In the genomic region with DNA sequence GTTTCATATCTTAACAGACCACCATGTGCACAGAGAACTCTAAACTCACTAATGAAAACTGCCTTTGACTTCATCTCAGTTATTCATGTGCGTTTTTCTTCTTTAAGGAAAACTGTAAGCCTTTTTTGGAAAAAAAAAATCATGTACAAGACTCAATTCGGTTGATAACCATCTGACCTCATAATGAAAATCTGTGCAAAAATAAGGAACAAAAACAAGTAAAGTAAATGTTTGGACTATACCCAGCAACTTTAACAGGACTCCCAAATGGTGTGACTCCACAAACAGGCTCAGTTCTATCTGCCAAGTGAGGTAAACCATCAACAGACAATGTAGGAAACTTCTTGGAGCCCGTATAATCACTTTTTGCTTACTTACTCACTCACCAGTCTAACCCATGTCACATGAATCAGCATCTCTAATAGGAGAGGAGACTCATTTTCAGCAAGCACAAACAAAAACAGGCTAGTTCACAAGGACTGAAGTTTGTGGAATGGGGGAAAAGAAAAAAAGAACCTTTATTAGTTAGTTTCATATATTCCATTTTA, we compare ENCODE assay signal across 13 cellular contexts. TPM values are rescaled to one million over a fixed set of nuclear protein-coding genes. Genes with fewer than 3 reads are reported as not detected.
A peak's percentile ranks its signal among the peaks of the same experiment; 100 is the strongest.
DNase-seq lines count a peak whose midpoint lies in the region; ATAC-seq and TF ChIP-seq lines count a peak whose summit lies in the region.
"Had no signal": no experiment of that assay in that cellular context is flagged by ENCODE, and none has a peak within 500 bp of the region (broad histone marks: within the 10 kb centered on the region; RNA-seq: fewer than 3 reads in every experiment).

No MANE protein-coding gene starts in this region.

- no peak overlapping the region for H3K4me3 Mint-ChIP-seq in naive thymus-derived CD4-positive, alpha-beta T cell
- H3K4me3 Mint-ChIP-seq: memory B cell had no signal

- no peaks in the 10 kb centered on the region for H3K36me3 Mint-ChIP-seq in naive thymus-derived CD4-positive, alpha-beta T cell
- H3K36me3 Mint-ChIP-seq: memory B cell had no signal

- H2AFZ ChIP-seq in osteoblast (ENCODE audit: low read length): no peak overlapping the region

- intact Hi-C loops in naive thymus-derived CD4-positive, alpha-beta T cell (cut with micrococcal nuclease): no loop called here

- H3K4me1 ChIP-seq in osteoblast (ENCODE audit: insufficient read depth, low read length): peaks cover 40% of the 10 kb centered on the region
- H3K4me1 ChIP-seq in naive thymus-derived CD4-positive, alpha-beta T cell (ENCODE audit: control insufficient read depth in 2 of 2, insufficient read depth in 2 of 2, low read length in 2 of 2): no peaks in the 10 kb centered on the region

- H3K79me2 ChIP-seq in osteoblast (ENCODE audit: insufficient read depth, low read length): no peaks in the 10 kb centered on the region

- H4K20me1 ChIP-seq in osteoblast (ENCODE audit: insufficient read depth, low read length): no peaks in the 10 kb centered on the region

- CTCF ChIA-PET in naive thymus-derived CD4-positive, alpha-beta T cell (lab: Charles Lee): no interaction called here

- H3K27me3 ChIP-seq in osteoblast (ENCODE audit: insufficient read depth, low read length): no peaks in the 10 kb centered on the region
- H3K27me3 ChIP-seq in naive thymus-derived CD4-positive, alpha-beta T cell (ENCODE audit: control insufficient read depth in 2 of 2, insufficient read depth in 2 of 2, low read length in 2 of 2): no peaks in the 10 kb centered on the region
- H3K27me3 ChIP-seq: tibial artery had no signal

- peak overlapping the region; percentile 60 for H3K27ac ChIP-seq in osteoblast (ENCODE audit: low read depth, low read length)
- no peak overlapping the region for H3K27ac ChIP-seq in naive thymus-derived CD4-positive, alpha-beta T cell (ENCODE audit: low read depth, low read length)
- H3K27ac ChIP-seq: C4-2B had no signal

- no peak for ATAC-seq in omental fat pad (ENCODE audit: low FRiP score)
- ATAC-seq in HG03432 (IDR thresholded peaks at IDR 0.05; ENCODE audit: unreplicated experiment): no peak
- no peak for ATAC-seq in naive thymus-derived CD4-positive, alpha-beta T cell

- no peak overlapping the region for H3K4me2 ChIP-seq in osteoblast (ENCODE audit: insufficient read depth, low read length)

- POLR2A ChIA-PET in naive thymus-derived CD4-positive, alpha-beta T cell (lab: Charles Lee): no interaction called here

- H3K27me3 Mint-ChIP-seq in naive thymus-derived CD4-positive, alpha-beta T cell: no peaks in the 10 kb centered on the region
- H3K27me3 Mint-ChIP-seq: memory B cell had no signal

- no peaks in the 10 kb centered on the region for H3K9me3 Mint-ChIP-seq in naive thymus-derived CD4-positive, alpha-beta T cell
- H3K9me3 Mint-ChIP-seq: memory B cell had no signal

- no peaks in the 10 kb centered on the region for H3K9me3 ChIP-seq in osteoblast (ENCODE audit: low read depth, low read length)
- no peaks in the 10 kb centered on the region for H3K9me3 ChIP-seq in naive thymus-derived CD4-positive, alpha-beta T cell (ENCODE audit: control insufficient read depth in 2 of 3, low read length in 3 of 3)
- H3K9me3 ChIP-seq: tibial artery had no signal

- H3K27ac Mint-ChIP-seq in naive thymus-derived CD4-positive, alpha-beta T cell: no peak overlapping the region
- H3K27ac Mint-ChIP-seq: memory B cell had no signal

- TF ChIP-seq CTCF in epithelial cell of esophagus (IDR thresholded peaks at IDR 0.05; ENCODE audit: insufficient read depth, low read depth, low read length, missing control alignments): no peak
- no peak for TF ChIP-seq CTCF in osteoblast (IDR thresholded peaks at IDR 0.05; ENCODE audit: extremely low read depth, low read depth, low read length)
- no peak for TF ChIP-seq CTCF in omental fat pad (IDR thresholded peaks at IDR 0.05)

- DNase-seq in ELR (ENCODE audit: low read depth) (peak; percentile 68), RPMI7951 (ENCODE audit: low read depth) (peak; percentile 58), epithelial cell of esophagus (ENCODE audit: low read depth) (peak; percentile 83), osteoblast (ENCODE audit: insufficient read length, low spot score, missing footprints) (no peak), omental fat pad (ENCODE audit: low spot score) (no peak)
- DNase-seq in activated effector memory CD4-positive, alpha-beta T cell treated with anti-CD3 and anti-CD28 coated beads, Interleukin-2, amount 50 U/mL, for 16 hours: no peak
- no peak for DNase-seq in naive thymus-derived CD4-positive, alpha-beta T cell
- DNase-seq: NCI-H1694, tibial artery had no signal

- H3K4me3 ChIP-seq in epithelial cell of esophagus (ENCODE audit: low read length): no peak overlapping the region
- no peak overlapping the region for H3K4me3 ChIP-seq in osteoblast (ENCODE audit: insufficient read depth, low read length)
- H3K4me3 ChIP-seq in naive thymus-derived CD4-positive, alpha-beta T cell (ENCODE audit: low read length): no peak overlapping the region
- H3K4me3 ChIP-seq: tibial artery had no signal

- H3K4me1 Mint-ChIP-seq in naive thymus-derived CD4-positive, alpha-beta T cell: peaks cover 0 to 3% (median 0%) of the 10 kb centered on the region in 7 donors
- H3K4me1 Mint-ChIP-seq: memory B cell had no signal

- H3K36me3 ChIP-seq in osteoblast (ENCODE audit: insufficient read depth, low read length): no peaks in the 10 kb centered on the region
- H3K36me3 ChIP-seq in naive thymus-derived CD4-positive, alpha-beta T cell (ENCODE audit: control insufficient read depth in 2 of 3, insufficient read depth in 3 of 3, low read length in 3 of 3): no peaks in the 10 kb centered on the region
- H3K36me3 ChIP-seq: tibial artery had no signal

RNA-seq across cellular contexts. Expression of a gene that starts 9.3 kb away (rescaled TPM):
- 40.1 and 41.8 TPM in 2 replicates for total RNA-seq in RPMI7951 (2014; rRNA removed; shearing (Covaris generic))
- 5.6 and 7.2 TPM in 2 replicates for total RNA-seq in osteoblast
- total RNA-seq in omental fat pad: 10 to 100 TPM in 1 of 4 donors, 1 to 10 TPM in 3; 4.4 to 10.0 (median 4.9) TPM
- total RNA-seq in naive thymus-derived CD4-positive, alpha-beta T cell: 10 to 100 TPM in 2 of 5 experiments, 1 to 10 TPM in 3; 5.4 to 19.2 (median 7.5) TPM
- polyA plus RNA-seq in naive thymus-derived CD4-positive, alpha-beta T cell: 10 to 100 TPM; 16.2 to 21.2 TPM

RNA-seq across cellular contexts. Expression of a gene that starts 9.3 kb away (rescaled TPM):
- not detected in 2 replicates for total RNA-seq in RPMI7951 (2014; rRNA removed; shearing (Covaris generic))
- total RNA-seq in osteoblast: not detected in 2 replicates
- total RNA-seq in omental fat pad: not detected
- not detected for total RNA-seq in naive thymus-derived CD4-positive, alpha-beta T cell
- not detected for polyA plus RNA-seq in naive thymus-derived CD4-positive, alpha-beta T cell
- total RNA-seq: glomerular endothelial cell had no signal

Comparison
In these comparisons a context has a peak if more than half of its experiments do, and no peak if none do; other contexts are left out.
1. DNase-seq: peak in ELR (single experiment), RPMI7951 (single experiment) and epithelial cell of esophagus (single experiment); none in osteoblast (single experiment), omental fat pad (single experiment), activated effector memory CD4-positive, alpha-beta T cell treated with anti-CD3 and anti-CD28 coated beads, Interleukin-2, amount 50 U/mL, for 16 hours (single experiment) and naive thymus-derived CD4-positive, alpha-beta T cell (0 of 9).